Comparison of ENCODE assay signal across 34 cellular contexts in genomic region chr2:147101906-147102790, GRCh38.
"Had no signal": no experiment of that assay in that cellular context is flagged by ENCODE, and none has a peak within 500 bp of the region (broad histone marks: within the 10 kb centered on the region; RNA-seq: fewer than 3 reads in every experiment).

No MANE protein-coding gene starts in this region.

- H3K4me1 ChIP-seq: adrenal gland had no signal

- H3K36me3 ChIP-seq: adrenal gland, cardiac muscle cell had no signal

- H3K9me3 ChIP-seq: adrenal gland had no signal

- H3K27ac Mint-ChIP-seq: activated B cell treated with CpG ODN at 0.5 μM for 24 hours; activated CD4-positive, alpha-beta memory T cell treated with anti-CD3 and anti-CD28 coated beads for 36 hours; activated CD4-positive, alpha-beta T cell treated with anti-CD3 and anti-CD28 coated beads, Interleukin-2, amount 10 ng/mL, durations not matched to agents 24 days and 14 days; activated CD8-positive, alpha-beta T cell treated with anti-CD3 and anti-CD28 coated beads for 36 hours; activated naive CD4-positive, alpha-beta T cell treated with anti-CD3 and anti-CD28 coated beads for 36 hours; activated naive CD8-positive, alpha-beta T cell treated with anti-CD3 and anti-CD28 coated beads for 36 hours; activated T-cell treated with anti-CD3 and anti-CD28 coated beads, Interleukin-2, amount 50 U/mL, for 72 hours; activated T-helper 1 cell treated with anti-CD3 and anti-CD28 coated beads, Interleukin-12 subunit alpha, Interleukin-12 subunit beta, Interleukin-2, Interleukin-4 antibody, amounts not matched to agents 30 ng/mL and 10 ng/mL and 1 ng/mL, durations not matched to agents 14 hours and 24 hours and 36 hours; activated T-helper 17 cell treated with anti-CD3 and anti-CD28 coated beads, Interleukin-2, amount 50 U/mL, for 72 hours; brain; T-cell; T-helper 2 cell treated with Interferon-gamma antibody and Interleukin-4, amounts not matched to agents 5 μg/mL and 100 μg/mL, for 36 hours had no signal

- H3K27me3 Mint-ChIP-seq: activated B cell treated with CpG ODN at 0.5 μM for 24 hours; activated CD4-positive, alpha-beta memory T cell treated with anti-CD3 and anti-CD28 coated beads for 36 hours; activated CD4-positive, alpha-beta T cell treated with anti-CD3 and anti-CD28 coated beads, Interleukin-2, amount 10 ng/mL, durations not matched to agents 24 days and 14 days; activated CD8-positive, alpha-beta T cell treated with anti-CD3 and anti-CD28 coated beads for 36 hours; activated T-helper 17 cell treated with anti-CD3 and anti-CD28 coated beads, Interleukin-2, amount 50 U/mL, for 72 hours; central memory CD8-positive, alpha-beta T cell had no signal

- ATAC-seq: activated CD8-positive, alpha-beta T cell treated with anti-CD3 and anti-CD28 coated beads for 36 hours; activated naive CD4-positive, alpha-beta T cell treated with anti-CD3 and anti-CD28 coated beads, Interleukin-2, amount 50 U/mL, for 72 hours; activated T-cell treated with anti-CD3 and anti-CD28 coated beads, Interleukin-2, amount 50 U/mL, for 4 hours; activated T-cell treated with anti-CD3 and anti-CD28 coated beads, Interleukin-2, amount 50 U/mL, for 72 hours; activated T-helper 17 cell treated with anti-CD3 and anti-CD28 coated beads, Interleukin-2, amount 50 U/mL, for 72 hours; T-cell had no signal

- DNase-seq: activated B cell treated with CpG ODN at 0.5 μM for 24 hours; activated CD4-positive, alpha-beta memory T cell treated with anti-CD3 and anti-CD28 coated beads for 36 hours; activated CD4-positive, alpha-beta T cell treated with anti-CD3 and anti-CD28 coated beads for 4 hours; activated CD4-positive, alpha-beta T cell treated with anti-CD3 and anti-CD28 coated beads, Interleukin-2, amount 10 ng/mL, durations not matched to agents 24 days and 14 days; activated CD4-positive, alpha-beta T cell treated with anti-CD3 and anti-CD28 coated beads, Interleukin-2, amount 50 U/mL, for 1 hour; activated CD4-positive, alpha-beta T cell treated with anti-CD3 and anti-CD28 coated beads, Interleukin-2, amount 50 U/mL, for 4 hours; activated CD4-positive, CD25-positive, alpha-beta regulatory T cell treated with anti-CD3 and anti-CD28 coated beads, Interleukin-2, amount 50 U/mL, for 72 hours; activated CD8-positive, alpha-beta memory T cell treated with anti-CD3 and anti-CD28 coated beads, Interleukin-2, amount 50 U/mL, for 4 hours; activated CD8-positive, alpha-beta T cell treated with anti-CD3 and anti-CD28 coated beads for 36 hours; activated effector memory CD4-positive, alpha-beta T cell treated with anti-CD3 and anti-CD28 coated beads, Interleukin-2, amount 50 U/mL, for 16 hours; activated gamma-delta T cell treated with Interleukin-2 at 50 U/mL for 16 hours; activated naive CD4-positive, alpha-beta T cell; activated naive CD4-positive, alpha-beta T cell treated with anti-CD3 and anti-CD28 coated beads for 36 hours; activated naive CD4-positive, alpha-beta T cell treated with anti-CD3 and anti-CD28 coated beads, Interleukin-2, amount 50 U/mL, for 16 hours; activated naive CD8-positive, alpha-beta T cell treated with anti-CD3 and anti-CD28 coated beads for 36 hours; activated T-cell treated with anti-CD3 and anti-CD28 coated beads for 4 hours; activated T-cell treated with anti-CD3 and anti-CD28 coated beads, Interleukin-2, amount 50 U/mL, for 1 hour; activated T-cell treated with anti-CD3 and anti-CD28 coated beads, Interleukin-2, amount 50 U/mL, for 4 hours; activated T-cell treated with anti-CD3 and anti-CD28 coated beads, Interleukin-2, amount 50 U/mL, for 72 hours; adrenal gland; amniotic stem cell; aorta; caudate nucleus; T-cell; T-helper 2 cell; T-helper 9 cell had no signal

- H3K27me3 ChIP-seq: adrenal gland, cardiac muscle cell had no signal

- H3K4me3 Mint-ChIP-seq: activated B cell treated with CpG ODN at 0.5 μM for 24 hours; activated CD4-positive, alpha-beta memory T cell treated with anti-CD3 and anti-CD28 coated beads for 36 hours; activated CD4-positive, alpha-beta T cell treated with anti-CD3 and anti-CD28 coated beads, Interleukin-2, amount 10 ng/mL, durations not matched to agents 24 days and 14 days; activated CD8-positive, alpha-beta T cell treated with anti-CD3 and anti-CD28 coated beads for 36 hours; activated naive CD4-positive, alpha-beta T cell treated with anti-CD3 and anti-CD28 coated beads for 36 hours; activated naive CD8-positive, alpha-beta T cell treated with anti-CD3 and anti-CD28 coated beads for 36 hours; activated T-cell treated with anti-CD3 and anti-CD28 coated beads, Interleukin-2, amount 50 U/mL, for 4 hours; activated T-cell treated with anti-CD3 and anti-CD28 coated beads, Interleukin-2, amount 50 U/mL, for 72 hours; activated T-helper 1 cell treated with anti-CD3 and anti-CD28 coated beads, Interleukin-12 subunit alpha, Interleukin-12 subunit beta, Interleukin-2, Interleukin-4 antibody, amounts not matched to agents 30 ng/mL and 10 ng/mL and 1 ng/mL, durations not matched to agents 14 hours and 24 hours and 36 hours; activated T-helper 17 cell treated with anti-CD3 and anti-CD28 coated beads, Interleukin-2, amount 50 U/mL, for 72 hours; brain; central memory CD8-positive, alpha-beta T cell; T-cell; T-helper 2 cell treated with Interferon-gamma antibody and Interleukin-4, amounts not matched to agents 5 μg/mL and 100 μg/mL, for 36 hours had no signal

- H3K36me3 Mint-ChIP-seq: activated CD4-positive, alpha-beta memory T cell treated with anti-CD3 and anti-CD28 coated beads for 36 hours; activated naive CD8-positive, alpha-beta T cell treated with anti-CD3 and anti-CD28 coated beads for 36 hours; brain; T-cell had no signal

- H3K4me3 ChIP-seq: adrenal gland, cardiac muscle cell had no signal

- H3K27ac ChIP-seq: adrenal gland, cardiac muscle cell, VCaP had no signal

- H3K4me1 Mint-ChIP-seq: activated B cell treated with CpG ODN at 0.5 μM for 24 hours; activated CD4-positive, alpha-beta T cell treated with anti-CD3 and anti-CD28 coated beads, Interleukin-2, amount 10 ng/mL, durations not matched to agents 24 days and 14 days; activated naive CD8-positive, alpha-beta T cell treated with anti-CD3 and anti-CD28 coated beads for 36 hours; brain; central memory CD8-positive, alpha-beta T cell had no signal
